ENCODE assay signal across 13 cellular contexts in the genomic region with DNA sequence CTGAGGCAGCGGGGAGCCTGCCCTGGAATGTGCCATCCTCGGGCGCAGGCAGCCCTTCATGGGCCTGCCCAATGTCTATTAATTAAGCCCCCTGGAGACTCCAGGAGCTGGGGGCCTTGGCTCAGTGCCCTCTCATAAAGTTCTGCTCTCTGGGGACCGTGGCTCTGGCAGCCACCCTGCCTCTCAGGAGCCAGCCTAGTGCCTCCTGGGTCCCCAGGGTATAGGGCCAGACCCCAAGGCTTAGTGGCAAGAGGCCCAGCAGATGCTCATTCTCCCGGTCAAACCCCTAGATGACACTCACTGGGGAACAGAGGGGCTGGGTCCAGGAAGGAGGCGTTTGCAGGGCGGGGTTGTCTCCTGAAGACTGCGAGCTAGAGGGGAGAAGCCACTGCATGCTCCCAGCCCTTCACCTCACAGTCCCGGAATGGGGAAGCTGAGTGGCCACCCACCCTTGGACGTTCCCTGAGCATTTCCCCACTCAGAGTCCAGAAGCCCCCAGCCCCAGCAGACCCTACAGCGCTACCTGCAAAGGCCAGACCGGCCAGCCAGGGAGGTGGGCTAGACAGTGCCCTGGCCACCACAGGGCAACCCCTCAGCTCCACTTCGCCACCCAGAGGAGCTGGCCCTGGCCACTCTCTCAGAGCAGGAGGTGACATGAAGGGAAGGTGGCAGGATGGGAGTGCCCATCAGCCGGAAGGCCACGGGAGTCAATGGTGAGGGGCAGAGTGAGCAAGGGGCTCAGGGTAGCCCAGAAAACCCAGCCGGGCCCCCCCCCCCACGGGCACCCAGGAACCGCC.
A peak's percentile ranks its signal among the peaks of the same experiment; 100 is the strongest.
DNase-seq lines count a peak whose midpoint lies in the region; ATAC-seq and TF ChIP-seq lines count a peak whose summit lies in the region.
"Had no signal": no experiment of that assay in that cellular context is flagged by ENCODE, and none has a peak within 500 bp of the region (broad histone marks: within the 10 kb centered on the region; RNA-seq: fewer than 3 reads in every experiment).

No MANE protein-coding gene starts in this region.

- peaks cover 7% of the 10 kb centered on the region in 2 donors for H3K27me3 Mint-ChIP-seq in natural killer cell (ENCODE audit: low read depth in 2 of 2)
- H3K27me3 Mint-ChIP-seq in activated CD4-positive, alpha-beta memory T cell treated with anti-CD3 and anti-CD28 coated beads, Interleukin-2, amount 10 ng/mL, durations not matched to agents 7 days and 5 days, result no peaks in the 10 kb centered on the region

- H3K27ac ChIP-seq in heart left ventricle (no peak overlapping the region), ascending aorta (no peak overlapping the region), uterus (no peak overlapping the region), GM23248 (no peak overlapping the region)
- H3K27ac ChIP-seq: SK-N-MC, upper lobe of left lung had no signal

- no peaks in the 10 kb centered on the region for H3K9me3 Mint-ChIP-seq in natural killer cell
- no peaks in the 10 kb centered on the region for H3K9me3 Mint-ChIP-seq in activated CD4-positive, alpha-beta memory T cell treated with anti-CD3 and anti-CD28 coated beads, Interleukin-2, amount 10 ng/mL, durations not matched to agents 7 days and 5 days

- H3K4me1 ChIP-seq in heart left ventricle (peaks cover 0 to 35% (median 15%) of the 10 kb centered on the region in 12 donors), ascending aorta (peaks cover 0 to 6% of the 10 kb centered on the region in 2 donors), uterus (peaks cover 0 to 8% of the 10 kb centered on the region in 2 donors), GM23248 (ENCODE audit: insufficient read depth) (no peaks in the 10 kb centered on the region)

- CTCF ChIA-PET in activated CD4-positive, alpha-beta memory T cell treated with anti-CD3 and anti-CD28 coated beads, Interleukin-2, amount 10 ng/mL, durations not matched to agents 7 days and 5 days (lab: Charles Lee), result no interaction called here

- no peaks in the 10 kb centered on the region for H3K36me3 Mint-ChIP-seq in natural killer cell
- no peaks in the 10 kb centered on the region for H3K36me3 Mint-ChIP-seq in activated CD4-positive, alpha-beta memory T cell treated with anti-CD3 and anti-CD28 coated beads, Interleukin-2, amount 10 ng/mL, durations not matched to agents 7 days and 5 days (ENCODE audit: low read depth)

- no peaks in the 10 kb centered on the region for H3F3A ChIP-seq in GM23248 (ENCODE audit: insufficient read depth)

- no peak overlapping the region for H3K4me3 Mint-ChIP-seq in natural killer cell
- no peak overlapping the region for H3K4me3 Mint-ChIP-seq in activated CD4-positive, alpha-beta memory T cell treated with anti-CD3 and anti-CD28 coated beads, Interleukin-2, amount 10 ng/mL, durations not matched to agents 7 days and 5 days

- H3K4me3 ChIP-seq in heart left ventricle (no peak overlapping the region), ascending aorta (no peak overlapping the region), uterus (no peak overlapping the region), GM23248 (no peak overlapping the region)
- H3K4me3 ChIP-seq: SK-N-MC, upper lobe of left lung had no signal

- ATAC-seq in heart left ventricle (no peak), left ventricle myocardium superior (no peak), natural killer cell (no peak)

- no peaks in the 10 kb centered on the region for H3K4me1 Mint-ChIP-seq in natural killer cell
- H3K4me1 Mint-ChIP-seq in activated CD4-positive, alpha-beta memory T cell treated with anti-CD3 and anti-CD28 coated beads, Interleukin-2, amount 10 ng/mL, durations not matched to agents 7 days and 5 days, result no peaks in the 10 kb centered on the region

- WGBS in heart left ventricle, 4 donors, result 83 to 93% (median 88%) methylated on average over 11 to 18 of the region's 18 CpGs
- 72 to 76% methylated on average over 17 of the region's 18 CpGs for WGBS in GM23248 (ENCODE audit: low coverage in 1 of 2, low lambda C conversion rate in 2 of 2, missing lambda C conversion rate in 2 of 2), 2 experiments

- no peak overlapping the region for H3K9ac ChIP-seq in GM23248

- POLR2A ChIA-PET in activated CD4-positive, alpha-beta memory T cell treated with anti-CD3 and anti-CD28 coated beads, Interleukin-2, amount 10 ng/mL, durations not matched to agents 7 days and 5 days (lab: Charles Lee), result no interaction called here

- in situ Hi-C loops in GM23248 (cut with MboI), result no loop called here

- H3K27me3 ChIP-seq in heart left ventricle (no peaks in the 10 kb centered on the region), ascending aorta (no peaks in the 10 kb centered on the region), uterus (no peaks in the 10 kb centered on the region), GM23248 (replicated peaks; ENCODE audit: insufficient read depth) (peaks cover 26% of the 10 kb centered on the region)
- H3K27me3 ChIP-seq: upper lobe of left lung had no signal

- TF ChIP-seq POLR2A in heart left ventricle (IDR thresholded peaks at IDR 0.05) (no peak), uterus (IDR thresholded peaks at IDR 0.05) (no peak)

- no peaks in the 10 kb centered on the region for H3K9me3 ChIP-seq in heart left ventricle
- no peaks in the 10 kb centered on the region for H3K9me3 ChIP-seq in ascending aorta
- no peaks in the 10 kb centered on the region for H3K9me3 ChIP-seq in uterus
- no peaks in the 10 kb centered on the region for H3K9me3 ChIP-seq in GM23248 (ENCODE audit: low read depth)
- H3K9me3 ChIP-seq: upper lobe of left lung had no signal

- no peaks in the 10 kb centered on the region for H4K20me1 ChIP-seq in GM23248 (ENCODE audit: insufficient read depth)

- H3K27ac Mint-ChIP-seq in natural killer cell, result no peak overlapping the region
- no peak overlapping the region for H3K27ac Mint-ChIP-seq in activated CD4-positive, alpha-beta memory T cell treated with anti-CD3 and anti-CD28 coated beads, Interleukin-2, amount 10 ng/mL, durations not matched to agents 7 days and 5 days

- H3K36me3 ChIP-seq in heart left ventricle, result no peaks in the 10 kb centered on the region
- H3K36me3 ChIP-seq in ascending aorta, result no peaks in the 10 kb centered on the region
- H3K36me3 ChIP-seq in uterus, result no peaks in the 10 kb centered on the region
- no peaks in the 10 kb centered on the region for H3K36me3 ChIP-seq in GM23248 (ENCODE audit: low read depth)
- H3K36me3 ChIP-seq: upper lobe of left lung had no signal

- DNase-seq in heart left ventricle, result peak; percentile 5 to 44 (median 16)
- DNase-seq in left ventricle myocardium superior, result no peak
- peak; percentile 4 to 51 for DNase-seq in ascending aorta (ENCODE audit: low spot score in 2 of 2)
- DNase-seq in natural killer cell, result peak; percentile 11
- DNase-seq in uterus, result peak; percentile 12 to 15
- no peak for DNase-seq in GM23248
- DNase-seq in activated CD4-positive, alpha-beta memory T cell treated with anti-CD3 and anti-CD28 coated beads, Interleukin-2, amount 10 ng/mL, durations not matched to agents 7 days and 5 days, result no peak
- DNase-seq in OCI-M1 (lab: John Stamatoyannopoulos, UW), result no peak
- DNase-seq: AML-193; DMS79 treated with DMSO at 0.1 percent for 48 hours; stimulated activated CD4-positive, alpha-beta T cell treated with anti-CD3 and anti-CD28 coated beads, Interleukin-2, amount 100 ng/mL, for 24 hours had no signal

- no peaks in the 10 kb centered on the region for H3K9me2 ChIP-seq in GM23248 (ENCODE audit: insufficient read depth)

- H2AFZ ChIP-seq in GM23248, result no peak overlapping the region

- no peak for TF ChIP-seq CTCF in heart left ventricle (IDR thresholded peaks at IDR 0.05)
- TF ChIP-seq CTCF in ascending aorta (IDR thresholded peaks at IDR 0.05), result no peak
- no peak for TF ChIP-seq CTCF in natural killer cell (IDR thresholded peaks at IDR 0.05)
- no peak for TF ChIP-seq CTCF in uterus (IDR thresholded peaks at IDR 0.05)

- intact Hi-C loops in heart left ventricle (cut with DNase I) (no loop called here), left ventricle myocardium superior (cut with micrococcal nuclease) (no loop called here), ascending aorta (cut with DNase I) (no loop called here), natural killer cell (cut with micrococcal nuclease) (no loop called here), uterus (cut with DNase I; ENCODE audit: low total_unique reads) (no loop called here)

- H3K4me2 ChIP-seq in GM23248 (ENCODE audit: unreplicated experiment), result no peak overlapping the region

- H3K79me2 ChIP-seq in GM23248 (ENCODE audit: insufficient read depth), result no peaks in the 10 kb centered on the region

Comparison
In these comparisons a context has a peak if more than half of its experiments do, and no peak if none do; other contexts are left out.
1. DNase-seq: peak in heart left ventricle (5 of 5), ascending aorta (2 of 2), natural killer cell (single experiment) and uterus (2 of 2); none in left ventricle myocardium superior (single experiment), GM23248 (single experiment), activated CD4-positive, alpha-beta memory T cell treated with anti-CD3 and anti-CD28 coated beads, Interleukin-2, amount 10 ng/mL, durations not matched to agents 7 days and 5 days (single experiment) and OCI-M1 (single experiment).